ENCODE assay signal across 22 cellular contexts in the genomic region with DNA sequence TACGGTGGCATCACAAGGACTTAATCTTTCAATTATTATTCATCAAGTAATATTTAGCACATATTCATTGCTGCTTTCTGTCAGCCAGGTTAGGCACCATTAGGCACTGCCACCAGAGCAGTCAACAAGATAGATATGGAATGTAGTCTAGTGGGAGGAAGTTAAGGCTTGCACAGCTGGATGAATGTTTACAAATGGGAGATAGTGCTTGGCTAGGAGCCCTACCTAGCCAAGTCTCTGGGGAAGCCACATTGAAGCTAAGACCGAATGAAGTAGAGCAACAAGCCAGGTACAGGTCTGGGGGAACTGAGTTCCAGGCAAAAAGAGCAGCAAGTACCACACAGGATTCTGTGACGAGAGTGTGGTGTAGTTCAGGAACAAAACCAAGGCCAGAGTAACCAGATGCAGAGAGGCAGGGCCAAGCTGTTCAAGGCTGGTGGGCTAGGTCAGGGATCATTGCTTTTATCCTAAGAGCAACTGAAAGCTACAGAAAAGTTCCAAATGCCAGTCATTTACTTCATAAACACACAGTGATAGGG. TPM values are rescaled to one million over a fixed set of nuclear protein-coding genes. Genes with fewer than 3 reads are reported as not detected.
DNase-seq lines count a peak whose midpoint lies in the region; TF ChIP-seq lines count a peak whose summit lies in the region.
"Had no signal": no experiment of that assay in that cellular context is flagged by ENCODE, and none has a peak within 500 bp of the region (broad histone marks: within the 10 kb centered on the region; RNA-seq: fewer than 3 reads in every experiment).

No MANE protein-coding gene starts in this region.

- no peaks in the 10 kb centered on the region for H3K9me3 ChIP-seq in parathyroid adenoma (ENCODE audit: control insufficient read depth, low read length)
- H3K9me3 ChIP-seq: A549, breast epithelium, upper lobe of left lung had no signal

- peak overlapping the region; percentile 14 for H3K4me2 ChIP-seq in parathyroid adenoma (ENCODE audit: low read length)
- H3K4me2 ChIP-seq: A549 had no signal

- peak overlapping the region; percentile 38 for H3K27ac Mint-ChIP-seq in T-helper 1 cell treated with Interleukin-12 subunit alpha and Interleukin-12 subunit beta and Interleukin-4 antibody, amounts not matched to agents 30 μg/mL and 1 μg/mL, for 36 hours

- DNase-seq in T-helper 1 cell = no peak
- peak; percentile 62 for DNase-seq in NCI-H69 (lab: John Stamatoyannopoulos, UW)
- DNase-seq in fibroblast of villous mesenchyme (ENCODE audit: low read depth) = peak; percentile 72
- no peak for DNase-seq in NCI-H1694 treated with DMSO at 0.1 percent for 48 hours (lab: John Stamatoyannopoulos, UW)
- no peak for DNase-seq in mesenteric fat pad (ENCODE audit: low spot score)
- no peak for DNase-seq in AML-193 (lab: John Stamatoyannopoulos, UW)
- DNase-seq: activated CD8-positive, alpha-beta memory T cell treated with anti-CD3 and anti-CD28 coated beads, Interleukin-2, amount 50 U/mL, for 4 hours; COR-L47; foreskin keratinocyte; NCI-H1930; NCI-H748 treated with DMSO at 0.1 percent for 48 hours; nucleus accumbens; stimulated activated CD4-positive, alpha-beta T cell treated with anti-CD3 and anti-CD28 coated beads, Interleukin-4, amount 100 ng/mL, for 24 hours; upper lobe of left lung had no signal

- H3K36me3 Mint-ChIP-seq in T-helper 1 cell treated with Interleukin-12 subunit alpha and Interleukin-12 subunit beta and Interleukin-4 antibody, amounts not matched to agents 30 μg/mL and 1 μg/mL, for 36 hours (ENCODE audit: low read depth) = peaks cover 29% of the 10 kb centered on the region

- peaks cover 3% of the 10 kb centered on the region for H3K4me1 ChIP-seq in parathyroid adenoma
- H3K4me1 ChIP-seq: breast epithelium had no signal

- H2AFZ ChIP-seq in parathyroid adenoma = no peak overlapping the region

- TF ChIP-seq CTCF in fibroblast of villous mesenchyme (IDR thresholded peaks at IDR 0.05; ENCODE audit: insufficient read depth, low read depth, low read length) (no peak), parathyroid adenoma (IDR thresholded peaks at IDR 0.05) (no peak)

- no peak overlapping the region for H3K4me3 Mint-ChIP-seq in T-helper 1 cell treated with Interleukin-12 subunit alpha and Interleukin-12 subunit beta and Interleukin-4 antibody, amounts not matched to agents 30 μg/mL and 1 μg/mL, for 36 hours

- H3K27ac ChIP-seq in parathyroid adenoma = no peak overlapping the region
- H3K27ac ChIP-seq: A549, breast epithelium, foreskin keratinocyte, RWPE1 had no signal

- H3K36me3 ChIP-seq in parathyroid adenoma (ENCODE audit: control insufficient read depth, insufficient read depth, low read length) = no peaks in the 10 kb centered on the region
- H3K36me3 ChIP-seq: breast epithelium had no signal

- no peaks in the 10 kb centered on the region for H3K9me3 Mint-ChIP-seq in T-helper 1 cell treated with Interleukin-12 subunit alpha and Interleukin-12 subunit beta and Interleukin-4 antibody, amounts not matched to agents 30 μg/mL and 1 μg/mL, for 36 hours
- H3K9me3 Mint-ChIP-seq: activated naive CD4-positive, alpha-beta T cell treated with anti-CD3 and anti-CD28 coated beads, Interleukin-2, amount 50 U/mL, for 72 hours had no signal

- H3K4me3 ChIP-seq in fibroblast of villous mesenchyme (ENCODE audit: low read depth, low read length) = no peak overlapping the region
- H3K4me3 ChIP-seq in parathyroid adenoma (ENCODE audit: low read depth, low read length) = no peak overlapping the region
- H3K4me3 ChIP-seq: A549, breast epithelium, upper lobe of left lung had no signal

- H3K79me2 ChIP-seq in parathyroid adenoma = peaks cover 32% of the 10 kb centered on the region

- H3K4me1 Mint-ChIP-seq in T-helper 1 cell treated with Interleukin-12 subunit alpha and Interleukin-12 subunit beta and Interleukin-4 antibody, amounts not matched to agents 30 μg/mL and 1 μg/mL, for 36 hours (ENCODE audit: low read depth) = peaks cover 50% of the 10 kb centered on the region

- H3K27me3 Mint-ChIP-seq in T-helper 1 cell treated with Interleukin-12 subunit alpha and Interleukin-12 subunit beta and Interleukin-4 antibody, amounts not matched to agents 30 μg/mL and 1 μg/mL, for 36 hours (ENCODE audit: low read depth) = no peaks in the 10 kb centered on the region

- H3K27me3 ChIP-seq in parathyroid adenoma (ENCODE audit: control insufficient read depth, insufficient read depth, low read length) = no peaks in the 10 kb centered on the region
- H3K27me3 ChIP-seq: breast epithelium, foreskin keratinocyte, upper lobe of left lung had no signal

- no peak overlapping the region for H3K9ac ChIP-seq in parathyroid adenoma

RNA-seq across cellular contexts. Expression of a gene that starts 33.4 kb away (rescaled TPM):
- total RNA-seq in fibroblast of villous mesenchyme = not detected in 2 replicates
- total RNA-seq in mesenteric fat pad = not detected
- total RNA-seq: activated naive CD4-positive, alpha-beta T cell treated with anti-CD3 and anti-CD28 coated beads, Interleukin-2, amount 50 U/mL, for 72 hours; breast epithelium; foreskin keratinocyte; skeletal muscle tissue; T-helper 2 cell treated with Interferon-gamma antibody and Interleukin-4, amounts not matched to agents 100 ng/mL and 5 ng/mL, for 36 hours; upper lobe of left lung had no signal

Comparison
In these comparisons a context has a peak if more than half of its experiments do, and no peak if none do; other contexts are left out.
1. DNase-seq: peak in NCI-H69 (single experiment) and fibroblast of villous mesenchyme (single experiment); none in T-helper 1 cell (0 of 5), NCI-H1694 treated with DMSO at 0.1 percent for 48 hours (single experiment), mesenteric fat pad (single experiment) and AML-193 (0 of 2).